Comparison of ENCODE assay signal across 8 cellular contexts in the genomic region with DNA sequence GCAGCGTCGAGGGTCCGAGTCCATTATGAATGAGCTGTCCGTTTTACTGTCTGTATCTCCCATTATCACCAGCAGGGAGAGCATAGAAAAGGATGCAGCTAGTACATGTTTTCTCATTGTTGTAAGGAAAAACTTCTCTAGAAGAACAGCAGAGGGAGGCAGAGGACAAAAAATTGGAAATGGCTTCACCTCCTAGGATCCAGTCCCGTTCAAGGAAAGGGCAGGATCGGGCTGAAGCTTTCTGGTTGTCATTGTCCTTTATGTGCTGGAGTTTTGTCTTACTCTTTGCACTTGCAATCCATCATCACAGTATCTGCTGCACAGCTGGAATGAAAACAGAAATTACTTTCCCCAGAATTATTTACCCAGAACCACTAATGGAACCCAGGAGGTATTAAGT. TPM values are rescaled to one million over a fixed set of nuclear protein-coding genes. Genes with fewer than 3 reads are reported as not detected.
DNase-seq lines count a peak whose midpoint lies in the region; ATAC-seq, FAIRE-seq and TF ChIP-seq lines count a peak whose summit lies in the region.

No MANE protein-coding gene starts in this region.

- H3K4me2 ChIP-seq in hepatocyte, result no peak overlapping the region

- no peak overlapping the region for H2AFZ ChIP-seq in hepatocyte

- H3K36me3 ChIP-seq in BJ (ENCODE audit: control insufficient read depth, insufficient read depth, low read length) (no peaks in the 10 kb centered on the region), hepatocyte (replicated peaks; ENCODE audit: insufficient read depth, low read depth) (no peaks in the 10 kb centered on the region), small intestine (ENCODE audit: control insufficient read depth in 2 of 2, insufficient read depth in 2 of 2, low read length in 2 of 2) (no peaks in the 10 kb centered on the region)

- DNase-seq in BJ (ENCODE audit: low read depth) (peak; percentile 19), HS-5 (ENCODE audit: low read depth) (peak; percentile 35), NCI-H82 (lab: John Stamatoyannopoulos, UW) (peak; percentile 89), astrocyte of the hippocampus (ENCODE audit: low read depth, low spot score) (peak; percentile 83), hepatocyte (ENCODE audit: low spot score) (peak; percentile 72), small intestine (peak; percentile 75)

- H3K9me3 ChIP-seq in hepatocyte (ENCODE audit: low read depth) (no peaks in the 10 kb centered on the region), small intestine (ENCODE audit: control insufficient read depth, low read depth) (no peaks in the 10 kb centered on the region)

- H4K20me1 ChIP-seq in hepatocyte (ENCODE audit: insufficient read depth, poor library complexity, severe bottlenecking), result no peaks in the 10 kb centered on the region

- CTCF ChIA-PET in BJ (lab: Yijun Ruan, JAX), result interaction anchor here (0.8 to 3.7 kb wide), 21 partner anchors 8 to 304 kb away, joined by 3 to 42 read pairs (median 4); a partner anchor contains a TSS

- no peaks in the 10 kb centered on the region for H3K79me2 ChIP-seq in hepatocyte

- FAIRE-seq in small intestine (lab: Jason Lieb, UNC), result no peak

- H3K4me1 ChIP-seq in hepatocyte (ENCODE audit: insufficient read depth) (no peaks in the 10 kb centered on the region), small intestine (ENCODE audit: control insufficient read depth in 2 of 2, insufficient read depth in 1 of 2, low read depth in 1 of 2, low read length in 1 of 2) (no peaks in the 10 kb centered on the region)

- H3K27me3 ChIP-seq in BJ (ENCODE audit: control insufficient read depth, insufficient read depth, low read length) (no peaks in the 10 kb centered on the region), hepatocyte (no peaks in the 10 kb centered on the region), small intestine (ENCODE audit: control insufficient read depth in 2 of 2, insufficient read depth in 2 of 2, low read length in 2 of 2) (peaks cover 0 to 2% of the 10 kb centered on the region in 2 donors)

- POLR2A ChIA-PET in BJ (lab: Charles Lee), result interaction anchor here (0.6 kb wide), 1 partner anchor 253 kb away, joined by 5 read pairs; no protein-coding TSS in a partner anchor

- H3K9me2 ChIP-seq in hepatocyte (replicated peaks; ENCODE audit: insufficient read depth), result no peaks in the 10 kb centered on the region

- TF ChIP-seq CTCF in BJ (IDR thresholded peaks at IDR 0.05; ENCODE audit: insufficient read depth, low read depth, low read length) (peak; percentile 66), hepatocyte (IDR thresholded peaks at IDR 0.05; ENCODE audit: poor library complexity) (peak; percentile 72)

- no peak for TF ChIP-seq POLR2A in GM18505 (IDR thresholded peaks at IDR 0.05; ENCODE audit: borderline replicate concordance, extremely low read depth, insufficient read depth, insufficient read length)

- H3K4me3 ChIP-seq in BJ (ENCODE audit: low read depth, low read length) (no peak overlapping the region), hepatocyte (no peak overlapping the region), small intestine (ENCODE audit: low read depth in 1 of 2, low read length in 2 of 2) (no peak overlapping the region)

- H3K27ac ChIP-seq in hepatocyte (peak overlapping the region; percentile 6), small intestine (ENCODE audit: low read depth in 1 of 2, low read length in 1 of 2) (no peak overlapping the region)

- ATAC-seq in GM18505 (IDR thresholded peaks at IDR 0.05; ENCODE audit: unreplicated experiment) (peak; percentile 88), HG03571 (IDR thresholded peaks at IDR 0.05; ENCODE audit: unreplicated experiment) (no peak)

- WGBS in hepatocyte (ENCODE audit: low lambda C conversion rate, missing lambda C conversion rate), result 34% methylated on average over 6 of the region's 6 CpGs
- WGBS in small intestine, 3 donors, result 0 to 2% (median 0%) methylated on average over 6 of the region's 6 CpGs

RNA-seq across cellular contexts. Expression of a gene that starts 14.7 kb away (rescaled TPM):
- not detected in 2 replicates for polyA plus RNA-seq in BJ (2011; rRNA removed)
- polyA minus RNA-seq in BJ (2011; rRNA and poly(A)+ RNA removed), result 0.14 TPM in 1 of 2 replicates, not detected in the other
- 16.1 and 16.3 TPM in 2 replicates for total RNA-seq in hepatocyte
- polyA plus RNA-seq in hepatocyte, result 12.2 and 12.5 TPM in 2 replicates
- under 1 TPM in 1 of 3 donors, not detected in 2; 0.22 TPM for polyA plus RNA-seq in small intestine

Comparison
In these comparisons a context has a peak if more than half of its experiments do, and no peak if none do; other contexts are left out.
1. DNase-seq: peak in every context shown above with its lines; median percentile 89 in NCI-H82; 83 in astrocyte of the hippocampus; 75 in small intestine; 72 in hepatocyte; 35 in HS-5; 19 in BJ.
2. RNA of a gene that starts 14.7 kb away (polyA plus RNA-seq): 12.2 to 12.5 TPM in hepatocyte; not detected in BJ and 0.22 TPM in small intestine; every median in the first group is over 10 times any median in the second.